In genomic region chr11:111540921-111541208, GRCh38 we compare ENCODE assay signal across 1 cellular context.
TF ChIP-seq lines count a peak whose summit lies in the region.

No MANE protein-coding gene starts in this region.

TF ChIP-seq in GM23338, 12 proteins besides CTCF, POLR2A, EP300 and RAD21:
- no peak for TF ChIP-seq ZNF462 (CRISPR knock-in tag; IDR thresholded peaks at IDR 0.05)
- no peak for TF ChIP-seq ZNF114 (CRISPR knock-in tag; IDR thresholded peaks at IDR 0.05)
- no peak for TF ChIP-seq STAT1 (IDR thresholded peaks at IDR 0.05; ENCODE audit: unreplicated experiment)
- no peak for TF ChIP-seq JUNB (IDR thresholded peaks at IDR 0.05; ENCODE audit: unreplicated experiment)
- TF ChIP-seq ZNF331 (CRISPR knock-in tag; IDR thresholded peaks at IDR 0.05; ENCODE audit: low read depth), result no peak
- TF ChIP-seq CREB1 (CRISPR knock-in tag; IDR thresholded peaks at IDR 0.05; ENCODE audit: low read depth), result no peak
- no peak for TF ChIP-seq ETS1 (IDR thresholded peaks at IDR 0.05)
- TF ChIP-seq POLR2AphosphoS5 (IDR thresholded peaks at IDR 0.05; ENCODE audit: low read depth), result no peak
